36 cellular contexts compared by ENCODE assay signal in genomic region chr4:13219971-13220370, GRCh38.
"Had no signal": no experiment of that assay in that cellular context is flagged by ENCODE, and none has a peak within 500 bp of the region (broad histone marks: within the 10 kb centered on the region; RNA-seq: fewer than 3 reads in every experiment).

No MANE protein-coding gene starts in this region.

- H3K36me3 Mint-ChIP-seq: activated naive CD4-positive, alpha-beta T cell treated with anti-CD3 and anti-CD28 coated beads, Interleukin-2, amount 10 ng/mL, durations not matched to agents 7 days and 5 days; activated naive CD8-positive, alpha-beta T cell treated with anti-CD3 and anti-CD28 coated beads, Interleukin-2, amount 10 ng/mL, durations not matched to agents 7 days and 5 days; brain had no signal

- H3K4me1 ChIP-seq: adrenal gland, body of pancreas, breast epithelium had no signal

- H3K27me3 ChIP-seq: adrenal gland, ascending aorta, body of pancreas, brain microvascular endothelial cell, breast epithelium, cardiac muscle cell had no signal

- H3K4me1 Mint-ChIP-seq: activated naive CD4-positive, alpha-beta T cell treated with anti-CD3 and anti-CD28 coated beads, Interleukin-2, amount 10 ng/mL, durations not matched to agents 7 days and 5 days; activated naive CD4-positive, alpha-beta T cell treated with anti-CD3 and anti-CD28 coated beads, Interleukin-2, amount 50 U/mL, for 24 hours; activated naive CD8-positive, alpha-beta T cell treated with anti-CD3 and anti-CD28 coated beads for 36 hours; activated naive CD8-positive, alpha-beta T cell treated with anti-CD3 and anti-CD28 coated beads, Interleukin-2, amount 10 ng/mL, durations not matched to agents 7 days and 5 days; activated naive CD8-positive, alpha-beta T cell treated with anti-CD3 and anti-CD28 coated beads, Interleukin-2, amount 50 U/mL, for 24 hours; activated T-helper 17 cell treated with anti-CD3 and anti-CD28 coated beads, Interleukin-2, amount 50 U/mL, for 72 hours; central memory CD8-positive, alpha-beta T cell had no signal

- H3K27ac ChIP-seq: adrenal gland, body of pancreas, brain microvascular endothelial cell, breast epithelium, cardiac muscle cell had no signal

- H3K4me3 Mint-ChIP-seq: activated naive CD4-positive, alpha-beta T cell treated with anti-CD3 and anti-CD28 coated beads for 36 hours; activated naive CD4-positive, alpha-beta T cell treated with anti-CD3 and anti-CD28 coated beads, Interleukin-2, amount 10 ng/mL, durations not matched to agents 7 days and 5 days; activated naive CD4-positive, alpha-beta T cell treated with anti-CD3 and anti-CD28 coated beads, Interleukin-2, amount 50 U/mL, for 24 hours; activated naive CD8-positive, alpha-beta T cell; activated naive CD8-positive, alpha-beta T cell treated with anti-CD3 and anti-CD28 coated beads for 36 hours; activated naive CD8-positive, alpha-beta T cell treated with anti-CD3 and anti-CD28 coated beads, Interleukin-2, amount 10 ng/mL, durations not matched to agents 7 days and 5 days; activated naive CD8-positive, alpha-beta T cell treated with anti-CD3 and anti-CD28 coated beads, Interleukin-2, amount 50 U/mL, for 24 hours; activated T-cell treated with anti-CD3 and anti-CD28 coated beads, Interleukin-2, amount 50 U/mL, for 4 hours; activated T-cell treated with anti-CD3 and anti-CD28 coated beads, Interleukin-2, amount 50 U/mL, for 72 hours; activated T-helper 1 cell treated with anti-CD3 and anti-CD28 coated beads, Interleukin-12 subunit alpha, Interleukin-12 subunit beta, Interleukin-2, Interleukin-4 antibody, amounts not matched to agents 30 ng/mL and 10 ng/mL and 1 ng/mL, durations not matched to agents 14 hours and 24 hours and 36 hours; activated T-helper 17 cell treated with anti-CD3 and anti-CD28 coated beads, Interleukin-2, amount 50 U/mL, for 72 hours; brain; central memory CD8-positive, alpha-beta T cell had no signal

- H3K9me3 Mint-ChIP-seq: activated naive CD4-positive, alpha-beta T cell treated with anti-CD3 and anti-CD28 coated beads, Interleukin-2, amount 50 U/mL, for 24 hours had no signal

- H3K9me3 ChIP-seq: adrenal gland, ascending aorta, body of pancreas, breast epithelium had no signal

- H3K4me3 ChIP-seq: adrenal gland, ascending aorta, body of pancreas, breast epithelium, cardiac muscle cell had no signal

- H3K27me3 Mint-ChIP-seq: activated naive CD4-positive, alpha-beta T cell treated with anti-CD3 and anti-CD28 coated beads, Interleukin-2, amount 10 ng/mL, durations not matched to agents 7 days and 5 days; activated naive CD4-positive, alpha-beta T cell treated with anti-CD3 and anti-CD28 coated beads, Interleukin-2, amount 50 U/mL, for 24 hours; activated naive CD8-positive, alpha-beta T cell; activated naive CD8-positive, alpha-beta T cell treated with anti-CD3 and anti-CD28 coated beads for 36 hours; activated naive CD8-positive, alpha-beta T cell treated with anti-CD3 and anti-CD28 coated beads, Interleukin-2, amount 10 ng/mL, durations not matched to agents 7 days and 5 days; activated naive CD8-positive, alpha-beta T cell treated with anti-CD3 and anti-CD28 coated beads, Interleukin-2, amount 50 U/mL, for 24 hours; activated T-helper 17 cell treated with anti-CD3 and anti-CD28 coated beads, Interleukin-2, amount 50 U/mL, for 72 hours; central memory CD8-positive, alpha-beta T cell had no signal

- H3K27ac Mint-ChIP-seq: activated naive CD4-positive, alpha-beta T cell treated with anti-CD3 and anti-CD28 coated beads for 36 hours; activated naive CD4-positive, alpha-beta T cell treated with anti-CD3 and anti-CD28 coated beads, Interleukin-2, amount 10 ng/mL, durations not matched to agents 7 days and 5 days; activated naive CD4-positive, alpha-beta T cell treated with anti-CD3 and anti-CD28 coated beads, Interleukin-2, amount 50 U/mL, for 24 hours; activated naive CD4-positive, alpha-beta T cell treated with anti-CD3 and anti-CD28 coated beads, Interleukin-2, amount 50 U/mL, for 72 hours; activated naive CD8-positive, alpha-beta T cell; activated naive CD8-positive, alpha-beta T cell treated with anti-CD3 and anti-CD28 coated beads for 36 hours; activated naive CD8-positive, alpha-beta T cell treated with anti-CD3 and anti-CD28 coated beads, Interleukin-2, amount 10 ng/mL, durations not matched to agents 7 days and 5 days; activated naive CD8-positive, alpha-beta T cell treated with anti-CD3 and anti-CD28 coated beads, Interleukin-2, amount 50 U/mL, for 24 hours; activated T-cell treated with anti-CD3 and anti-CD28 coated beads, Interleukin-2, amount 50 U/mL, for 72 hours; activated T-helper 1 cell treated with anti-CD3 and anti-CD28 coated beads, Interleukin-12 subunit alpha, Interleukin-12 subunit beta, Interleukin-2, Interleukin-4 antibody, amounts not matched to agents 30 ng/mL and 10 ng/mL and 1 ng/mL, durations not matched to agents 14 hours and 24 hours and 36 hours; activated T-helper 17 cell treated with anti-CD3 and anti-CD28 coated beads, Interleukin-2, amount 50 U/mL, for 72 hours; activated T-helper 2 cell treated with anti-CD3 and anti-CD28 coated beads, Interferon-gamma antibody, Interleukin-2, Interleukin-4, amounts not matched to agents 10 μg/mL and 5 μg/mL and 100 μg/mL, durations not matched to agents 14 hours and 24 hours and 36 hours; brain had no signal

- DNase-seq: activated effector memory CD4-positive, alpha-beta T cell treated with anti-CD3 and anti-CD28 coated beads, Interleukin-2, amount 50 U/mL, for 16 hours; activated effector memory CD4-positive, alpha-beta T cell treated with Interleukin-2 at 50 U/mL for 16 hours; activated gamma-delta T cell; activated gamma-delta T cell treated with Interleukin-2 at 50 U/mL for 16 hours; activated naive CD4-positive, alpha-beta T cell; activated naive CD4-positive, alpha-beta T cell treated with anti-CD3 and anti-CD28 coated beads for 36 hours; activated naive CD4-positive, alpha-beta T cell treated with anti-CD3 and anti-CD28 coated beads, Interleukin-2, amount 10 ng/mL, durations not matched to agents 7 days and 5 days; activated naive CD4-positive, alpha-beta T cell treated with anti-CD3 and anti-CD28 coated beads, Interleukin-2, amount 50 U/mL, for 16 hours; activated naive CD4-positive, alpha-beta T cell treated with Interleukin-2 at 50 U/mL for 16 hours; activated naive CD8-positive, alpha-beta T cell treated with anti-CD3 and anti-CD28 coated beads for 36 hours; activated naive CD8-positive, alpha-beta T cell treated with anti-CD3 and anti-CD28 coated beads, Interleukin-2, amount 10 ng/mL, durations not matched to agents 7 days and 5 days; activated naive CD8-positive, alpha-beta T cell treated with anti-CD3 and anti-CD28 coated beads, Interleukin-2, amount 50 U/mL, for 24 hours; activated T-cell treated with anti-CD3 and anti-CD28 coated beads, Interleukin-2, amount 50 U/mL, for 4 hours; activated T-cell treated with anti-CD3 and anti-CD28 coated beads, Interleukin-2, amount 50 U/mL, for 48 hours; activated T-cell treated with anti-CD3 and anti-CD28 coated beads, Interleukin-2, amount 50 U/mL, for 72 hours; adrenal gland; amniotic stem cell; amygdala; anterior cingulate cortex; aorta; body of pancreas; brain microvascular endothelial cell; caudate nucleus; central memory CD4-positive, alpha-beta T cell; cerebellar nuclear complex had no signal

- ATAC-seq: activated naive CD4-positive, alpha-beta T cell treated with anti-CD3 and anti-CD28 coated beads, Interleukin-2, amount 50 U/mL, for 72 hours; activated naive CD8-positive, alpha-beta T cell treated with anti-CD3 and anti-CD28 coated beads, Interleukin-2, amount 50 U/mL, for 24 hours; activated T-cell treated with anti-CD3 and anti-CD28 coated beads, Interleukin-2, amount 50 U/mL, for 4 hours; activated T-cell treated with anti-CD3 and anti-CD28 coated beads, Interleukin-2, amount 50 U/mL, for 72 hours; activated T-helper 17 cell treated with anti-CD3 and anti-CD28 coated beads, Interleukin-2, amount 50 U/mL, for 72 hours; body of pancreas had no signal

- H3K36me3 ChIP-seq: adrenal gland, ascending aorta, brain microvascular endothelial cell, breast epithelium, cardiac muscle cell had no signal
